1 cellular context compared by ENCODE assay signal in the genomic region with DNA sequence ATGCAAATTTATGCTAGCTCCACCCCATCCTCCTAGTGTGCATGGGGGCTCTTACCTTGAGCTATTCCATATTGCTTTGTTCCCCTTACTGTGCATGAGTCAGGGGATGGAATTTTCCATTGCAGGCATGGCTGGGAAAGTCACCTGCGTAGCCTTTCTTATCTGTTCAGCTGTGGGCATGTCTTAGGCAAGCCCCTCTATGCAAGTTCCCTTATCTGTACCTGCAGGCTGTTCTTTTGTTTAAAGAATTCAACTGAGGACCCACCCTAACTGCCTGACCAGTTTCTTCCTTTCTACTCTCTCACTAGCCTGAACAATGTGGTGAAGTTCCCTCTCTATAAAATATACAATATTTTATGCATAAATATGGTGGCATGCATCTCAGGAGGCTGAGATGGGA.
TF ChIP-seq lines count a peak whose summit lies in the region.

No MANE protein-coding gene starts in this region.

TF ChIP-seq in K562, 482 proteins besides CTCF, POLR2A, EP300 and RAD21 (continued from another document):
- TF ChIP-seq, protein P1, sequence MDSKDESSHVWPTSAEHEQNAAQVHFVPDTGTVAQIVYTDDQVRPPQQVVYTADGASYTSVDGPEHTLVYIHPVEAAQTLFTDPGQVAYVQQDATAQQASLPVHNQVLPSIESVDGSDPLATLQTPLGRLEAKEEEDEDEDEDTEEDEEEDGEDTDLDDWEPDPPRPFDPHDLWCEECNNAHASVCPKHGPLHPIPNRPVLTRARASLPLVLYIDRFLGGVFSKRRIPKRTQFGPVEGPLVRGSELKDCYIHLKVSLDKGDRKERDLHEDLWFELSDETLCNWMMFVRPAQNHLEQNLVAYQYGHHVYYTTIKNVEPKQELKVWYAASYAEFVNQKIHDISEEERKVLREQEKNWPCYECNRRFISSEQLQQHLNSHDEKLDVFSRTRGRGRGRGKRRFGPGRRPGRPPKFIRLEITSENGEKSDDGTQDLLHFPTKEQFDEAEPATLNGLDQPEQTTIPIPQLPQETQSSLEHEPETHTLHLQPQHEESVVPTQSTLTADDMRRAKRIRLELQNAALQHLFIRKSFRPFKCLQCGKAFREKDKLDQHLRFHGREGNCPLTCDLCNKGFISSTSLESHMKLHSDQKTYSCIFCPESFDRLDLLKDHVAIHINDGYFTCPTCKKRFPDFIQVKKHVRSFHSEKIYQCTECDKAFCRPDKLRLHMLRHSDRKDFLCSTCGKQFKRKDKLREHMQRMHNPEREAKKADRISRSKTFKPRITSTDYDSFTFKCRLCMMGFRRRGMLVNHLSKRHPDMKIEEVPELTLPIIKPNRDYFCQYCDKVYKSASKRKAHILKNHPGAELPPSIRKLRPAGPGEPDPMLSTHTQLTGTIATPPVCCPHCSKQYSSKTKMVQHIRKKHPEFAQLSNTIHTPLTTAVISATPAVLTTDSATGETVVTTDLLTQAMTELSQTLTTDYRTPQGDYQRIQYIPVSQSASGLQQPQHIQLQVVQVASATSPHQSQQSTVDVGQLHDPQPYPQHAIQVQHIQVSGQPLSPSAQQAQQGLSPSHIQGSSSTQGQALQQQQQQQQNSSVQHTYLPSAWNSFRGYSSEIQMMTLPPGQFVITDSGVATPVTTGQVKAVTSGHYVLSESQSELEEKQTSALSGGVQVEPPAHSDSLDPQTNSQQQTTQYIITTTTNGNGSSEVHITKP (IDR thresholded peaks at IDR 0.05; ENCODE audit: partially characterized antibody): peak; percentile 40
- TF ChIP-seq, protein P2, sequence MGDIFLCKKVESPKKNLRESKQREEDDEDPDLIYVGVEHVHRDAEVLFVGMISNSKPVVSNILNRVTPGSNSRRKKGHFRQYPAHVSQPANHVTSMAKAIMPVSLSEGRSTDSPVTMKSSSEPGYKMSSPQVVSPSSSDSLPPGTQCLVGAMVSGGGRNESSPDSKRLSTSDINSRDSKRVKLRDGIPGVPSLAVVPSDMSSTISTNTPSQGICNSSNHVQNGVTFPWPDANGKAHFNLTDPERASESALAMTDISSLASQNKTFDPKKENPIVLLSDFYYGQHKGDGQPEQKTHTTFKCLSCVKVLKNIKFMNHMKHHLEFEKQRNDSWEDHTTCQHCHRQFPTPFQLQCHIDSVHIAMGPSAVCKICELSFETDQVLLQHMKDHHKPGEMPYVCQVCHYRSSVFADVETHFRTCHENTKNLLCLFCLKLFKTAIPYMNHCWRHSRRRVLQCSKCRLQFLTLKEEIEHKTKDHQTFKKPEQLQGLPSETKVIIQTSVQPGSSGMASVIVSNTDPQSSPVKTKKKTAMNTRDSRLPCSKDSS (IDR thresholded peaks at IDR 0.05; ENCODE audit: low read depth, partially characterized antibody): peak; percentile 74
- no peak for TF ChIP-seq NR3C1 (CRISPR knock-in tag; IDR thresholded peaks at IDR 0.05)
- no peak for TF ChIP-seq MAFG (tag; conservative IDR thresholded peaks at IDR 0.05)
- peak; percentile 76 for TF ChIP-seq TRIM28 (IDR thresholded peaks at IDR 0.05)
- no peak for TF ChIP-seq ZNF316 (IDR thresholded peaks at IDR 0.05)
- TF ChIP-seq MAFK (IDR thresholded peaks at IDR 0.05; ENCODE audit: low read length): no peak
- no peak for TF ChIP-seq BRF1 (IDR thresholded peaks at IDR 0.05; ENCODE audit: borderline replicate concordance, extremely low read depth, insufficient read length)
- TF ChIP-seq SIN3B (IDR thresholded peaks at IDR 0.05; ENCODE audit: low read depth): no peak
- TF ChIP-seq TBP (optimal IDR thresholded peaks at IDR 0.05; ENCODE audit: low read depth, low read length): no peak
- no peak for TF ChIP-seq RCOR1 (IDR thresholded peaks at IDR 0.05; ENCODE audit: borderline replicate concordance in 1 of 2, low read depth in 2 of 2, low read length in 2 of 2)
- no peak for TF ChIP-seq SUPT5H (IDR thresholded peaks at IDR 0.05)
- TF ChIP-seq PYGO2 (tag; IDR thresholded peaks at IDR 0.05): no peak
- no peak for TF ChIP-seq RFX7 (CRISPR knock-in tag; IDR thresholded peaks at IDR 0.05)
- no peak for TF ChIP-seq ZKSCAN1 (IDR thresholded peaks at IDR 0.05; ENCODE audit: low read depth, low read length)
- TF ChIP-seq, protein P3, sequence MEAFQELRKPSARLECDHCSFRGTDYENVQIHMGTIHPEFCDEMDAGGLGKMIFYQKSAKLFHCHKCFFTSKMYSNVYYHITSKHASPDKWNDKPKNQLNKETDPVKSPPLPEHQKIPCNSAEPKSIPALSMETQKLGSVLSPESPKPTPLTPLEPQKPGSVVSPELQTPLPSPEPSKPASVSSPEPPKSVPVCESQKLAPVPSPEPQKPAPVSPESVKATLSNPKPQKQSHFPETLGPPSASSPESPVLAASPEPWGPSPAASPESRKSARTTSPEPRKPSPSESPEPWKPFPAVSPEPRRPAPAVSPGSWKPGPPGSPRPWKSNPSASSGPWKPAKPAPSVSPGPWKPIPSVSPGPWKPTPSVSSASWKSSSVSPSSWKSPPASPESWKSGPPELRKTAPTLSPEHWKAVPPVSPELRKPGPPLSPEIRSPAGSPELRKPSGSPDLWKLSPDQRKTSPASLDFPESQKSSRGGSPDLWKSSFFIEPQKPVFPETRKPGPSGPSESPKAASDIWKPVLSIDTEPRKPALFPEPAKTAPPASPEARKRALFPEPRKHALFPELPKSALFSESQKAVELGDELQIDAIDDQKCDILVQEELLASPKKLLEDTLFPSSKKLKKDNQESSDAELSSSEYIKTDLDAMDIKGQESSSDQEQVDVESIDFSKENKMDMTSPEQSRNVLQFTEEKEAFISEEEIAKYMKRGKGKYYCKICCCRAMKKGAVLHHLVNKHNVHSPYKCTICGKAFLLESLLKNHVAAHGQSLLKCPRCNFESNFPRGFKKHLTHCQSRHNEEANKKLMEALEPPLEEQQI (IDR thresholded peaks at IDR 0.05): peak; percentile 38; the same call in 1 of the 2 replicates
- peak; percentile 63 for TF ChIP-seq NCOR1 (IDR thresholded peaks at IDR 0.05)
- TF ChIP-seq, protein P4, sequence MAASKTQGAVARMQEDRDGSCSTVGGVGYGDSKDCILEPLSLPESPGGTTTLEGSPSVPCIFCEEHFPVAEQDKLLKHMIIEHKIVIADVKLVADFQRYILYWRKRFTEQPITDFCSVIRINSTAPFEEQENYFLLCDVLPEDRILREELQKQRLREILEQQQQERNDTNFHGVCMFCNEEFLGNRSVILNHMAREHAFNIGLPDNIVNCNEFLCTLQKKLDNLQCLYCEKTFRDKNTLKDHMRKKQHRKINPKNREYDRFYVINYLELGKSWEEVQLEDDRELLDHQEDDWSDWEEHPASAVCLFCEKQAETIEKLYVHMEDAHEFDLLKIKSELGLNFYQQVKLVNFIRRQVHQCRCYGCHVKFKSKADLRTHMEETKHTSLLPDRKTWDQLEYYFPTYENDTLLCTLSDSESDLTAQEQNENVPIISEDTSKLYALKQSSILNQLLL (CRISPR knock-in tag; IDR thresholded peaks at IDR 0.05; ENCODE audit: borderline replicate concordance): no peak
- TF ChIP-seq EHMT2 (IDR thresholded peaks at IDR 0.05): no peak
- no peak for TF ChIP-seq ZNF695 (CRISPR knock-in tag; IDR thresholded peaks at IDR 0.05)
- TF ChIP-seq U2AF2 (optimal IDR thresholded peaks at IDR 0.05; ENCODE audit: low read depth, low read length): no peak
- TF ChIP-seq ZNF444 (CRISPR knock-in tag; IDR thresholded peaks at IDR 0.05): no peak
- peak; percentile 71; the same call in 1 of the 2 replicates for TF ChIP-seq BHLHE40 (IDR thresholded peaks at IDR 0.05; ENCODE audit: low read length)
- TF ChIP-seq ZNF436 (CRISPR knock-in tag; IDR thresholded peaks at IDR 0.05): no peak
- peak; percentile 68 for TF ChIP-seq MTA2 (IDR thresholded peaks at IDR 0.05; ENCODE audit: low read depth)
- TF ChIP-seq RNF2 (IDR thresholded peaks at IDR 0.05): no peak
- TF ChIP-seq TSC22D4 (tag; IDR thresholded peaks at IDR 0.05): no peak
- TF ChIP-seq PHTF2 (CRISPR knock-in tag; IDR thresholded peaks at IDR 0.05): no peak
- TF ChIP-seq ZFP30 (CRISPR knock-in tag; IDR thresholded peaks at IDR 0.05; ENCODE audit: borderline replicate concordance): no peak
- peak; percentile 83 for TF ChIP-seq ZFP36 (IDR thresholded peaks at IDR 0.05; ENCODE audit: low read depth, low read length, partially characterized antibody)
- peak; percentile 70 for TF ChIP-seq TEAD4 (IDR thresholded peaks at IDR 0.05; ENCODE audit: low read length)
- no peak for TF ChIP-seq TEAD4 (CRISPR knock-in tag; IDR thresholded peaks at IDR 0.05; ENCODE audit: borderline replicate concordance)
- TF ChIP-seq, protein P5, sequence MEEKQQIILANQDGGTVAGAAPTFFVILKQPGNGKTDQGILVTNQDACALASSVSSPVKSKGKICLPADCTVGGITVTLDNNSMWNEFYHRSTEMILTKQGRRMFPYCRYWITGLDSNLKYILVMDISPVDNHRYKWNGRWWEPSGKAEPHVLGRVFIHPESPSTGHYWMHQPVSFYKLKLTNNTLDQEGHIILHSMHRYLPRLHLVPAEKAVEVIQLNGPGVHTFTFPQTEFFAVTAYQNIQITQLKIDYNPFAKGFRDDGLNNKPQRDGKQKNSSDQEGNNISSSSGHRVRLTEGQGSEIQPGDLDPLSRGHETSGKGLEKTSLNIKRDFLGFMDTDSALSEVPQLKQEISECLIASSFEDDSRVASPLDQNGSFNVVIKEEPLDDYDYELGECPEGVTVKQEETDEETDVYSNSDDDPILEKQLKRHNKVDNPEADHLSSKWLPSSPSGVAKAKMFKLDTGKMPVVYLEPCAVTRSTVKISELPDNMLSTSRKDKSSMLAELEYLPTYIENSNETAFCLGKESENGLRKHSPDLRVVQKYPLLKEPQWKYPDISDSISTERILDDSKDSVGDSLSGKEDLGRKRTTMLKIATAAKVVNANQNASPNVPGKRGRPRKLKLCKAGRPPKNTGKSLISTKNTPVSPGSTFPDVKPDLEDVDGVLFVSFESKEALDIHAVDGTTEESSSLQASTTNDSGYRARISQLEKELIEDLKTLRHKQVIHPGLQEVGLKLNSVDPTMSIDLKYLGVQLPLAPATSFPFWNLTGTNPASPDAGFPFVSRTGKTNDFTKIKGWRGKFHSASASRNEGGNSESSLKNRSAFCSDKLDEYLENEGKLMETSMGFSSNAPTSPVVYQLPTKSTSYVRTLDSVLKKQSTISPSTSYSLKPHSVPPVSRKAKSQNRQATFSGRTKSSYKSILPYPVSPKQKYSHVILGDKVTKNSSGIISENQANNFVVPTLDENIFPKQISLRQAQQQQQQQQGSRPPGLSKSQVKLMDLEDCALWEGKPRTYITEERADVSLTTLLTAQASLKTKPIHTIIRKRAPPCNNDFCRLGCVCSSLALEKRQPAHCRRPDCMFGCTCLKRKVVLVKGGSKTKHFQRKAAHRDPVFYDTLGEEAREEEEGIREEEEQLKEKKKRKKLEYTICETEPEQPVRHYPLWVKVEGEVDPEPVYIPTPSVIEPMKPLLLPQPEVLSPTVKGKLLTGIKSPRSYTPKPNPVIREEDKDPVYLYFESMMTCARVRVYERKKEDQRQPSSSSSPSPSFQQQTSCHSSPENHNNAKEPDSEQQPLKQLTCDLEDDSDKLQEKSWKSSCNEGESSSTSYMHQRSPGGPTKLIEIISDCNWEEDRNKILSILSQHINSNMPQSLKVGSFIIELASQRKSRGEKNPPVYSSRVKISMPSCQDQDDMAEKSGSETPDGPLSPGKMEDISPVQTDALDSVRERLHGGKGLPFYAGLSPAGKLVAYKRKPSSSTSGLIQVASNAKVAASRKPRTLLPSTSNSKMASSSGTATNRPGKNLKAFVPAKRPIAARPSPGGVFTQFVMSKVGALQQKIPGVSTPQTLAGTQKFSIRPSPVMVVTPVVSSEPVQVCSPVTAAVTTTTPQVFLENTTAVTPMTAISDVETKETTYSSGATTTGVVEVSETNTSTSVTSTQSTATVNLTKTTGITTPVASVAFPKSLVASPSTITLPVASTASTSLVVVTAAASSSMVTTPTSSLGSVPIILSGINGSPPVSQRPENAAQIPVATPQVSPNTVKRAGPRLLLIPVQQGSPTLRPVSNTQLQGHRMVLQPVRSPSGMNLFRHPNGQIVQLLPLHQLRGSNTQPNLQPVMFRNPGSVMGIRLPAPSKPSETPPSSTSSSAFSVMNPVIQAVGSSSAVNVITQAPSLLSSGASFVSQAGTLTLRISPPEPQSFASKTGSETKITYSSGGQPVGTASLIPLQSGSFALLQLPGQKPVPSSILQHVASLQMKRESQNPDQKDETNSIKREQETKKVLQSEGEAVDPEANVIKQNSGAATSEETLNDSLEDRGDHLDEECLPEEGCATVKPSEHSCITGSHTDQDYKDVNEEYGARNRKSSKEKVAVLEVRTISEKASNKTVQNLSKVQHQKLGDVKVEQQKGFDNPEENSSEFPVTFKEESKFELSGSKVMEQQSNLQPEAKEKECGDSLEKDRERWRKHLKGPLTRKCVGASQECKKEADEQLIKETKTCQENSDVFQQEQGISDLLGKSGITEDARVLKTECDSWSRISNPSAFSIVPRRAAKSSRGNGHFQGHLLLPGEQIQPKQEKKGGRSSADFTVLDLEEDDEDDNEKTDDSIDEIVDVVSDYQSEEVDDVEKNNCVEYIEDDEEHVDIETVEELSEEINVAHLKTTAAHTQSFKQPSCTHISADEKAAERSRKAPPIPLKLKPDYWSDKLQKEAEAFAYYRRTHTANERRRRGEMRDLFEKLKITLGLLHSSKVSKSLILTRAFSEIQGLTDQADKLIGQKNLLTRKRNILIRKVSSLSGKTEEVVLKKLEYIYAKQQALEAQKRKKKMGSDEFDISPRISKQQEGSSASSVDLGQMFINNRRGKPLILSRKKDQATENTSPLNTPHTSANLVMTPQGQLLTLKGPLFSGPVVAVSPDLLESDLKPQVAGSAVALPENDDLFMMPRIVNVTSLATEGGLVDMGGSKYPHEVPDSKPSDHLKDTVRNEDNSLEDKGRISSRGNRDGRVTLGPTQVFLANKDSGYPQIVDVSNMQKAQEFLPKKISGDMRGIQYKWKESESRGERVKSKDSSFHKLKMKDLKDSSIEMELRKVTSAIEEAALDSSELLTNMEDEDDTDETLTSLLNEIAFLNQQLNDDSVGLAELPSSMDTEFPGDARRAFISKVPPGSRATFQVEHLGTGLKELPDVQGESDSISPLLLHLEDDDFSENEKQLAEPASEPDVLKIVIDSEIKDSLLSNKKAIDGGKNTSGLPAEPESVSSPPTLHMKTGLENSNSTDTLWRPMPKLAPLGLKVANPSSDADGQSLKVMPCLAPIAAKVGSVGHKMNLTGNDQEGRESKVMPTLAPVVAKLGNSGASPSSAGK (IDR thresholded peaks at IDR 0.05): no peak
- peak; percentile 58 for TF ChIP-seq DPF2 (IDR thresholded peaks at IDR 0.05)
- no peak for TF ChIP-seq HNRNPH1 (optimal IDR thresholded peaks at IDR 0.05; ENCODE audit: low read depth, low read length)
- no peak for TF ChIP-seq TGIF2 (CRISPR knock-in tag; IDR thresholded peaks at IDR 0.05)
- TF ChIP-seq CTBP1 (IDR thresholded peaks at IDR 0.05; ENCODE audit: borderline replicate concordance): no peak
- peak in 1 of 2 experiments; percentile 72; a peak in 1 of 3 replicates for TF ChIP-seq CBX3 (IDR thresholded peaks at IDR 0.05; ENCODE audit: borderline replicate concordance in 1 of 2, low read length in 2 of 2)
- peak; percentile 86 for TF ChIP-seq CBFA2T3 (IDR thresholded peaks at IDR 0.05)
